1 cellular context compared by ENCODE assay signal in genomic region chr11:130162733-130163132, GRCh38.
TF ChIP-seq lines count a peak whose summit lies in the region.

No MANE protein-coding gene starts in this region.

TF ChIP-seq in SK-N-SH, 30 proteins besides CTCF, POLR2A, EP300 and RAD21 (continued from another document):
- TF ChIP-seq, protein P1, sequence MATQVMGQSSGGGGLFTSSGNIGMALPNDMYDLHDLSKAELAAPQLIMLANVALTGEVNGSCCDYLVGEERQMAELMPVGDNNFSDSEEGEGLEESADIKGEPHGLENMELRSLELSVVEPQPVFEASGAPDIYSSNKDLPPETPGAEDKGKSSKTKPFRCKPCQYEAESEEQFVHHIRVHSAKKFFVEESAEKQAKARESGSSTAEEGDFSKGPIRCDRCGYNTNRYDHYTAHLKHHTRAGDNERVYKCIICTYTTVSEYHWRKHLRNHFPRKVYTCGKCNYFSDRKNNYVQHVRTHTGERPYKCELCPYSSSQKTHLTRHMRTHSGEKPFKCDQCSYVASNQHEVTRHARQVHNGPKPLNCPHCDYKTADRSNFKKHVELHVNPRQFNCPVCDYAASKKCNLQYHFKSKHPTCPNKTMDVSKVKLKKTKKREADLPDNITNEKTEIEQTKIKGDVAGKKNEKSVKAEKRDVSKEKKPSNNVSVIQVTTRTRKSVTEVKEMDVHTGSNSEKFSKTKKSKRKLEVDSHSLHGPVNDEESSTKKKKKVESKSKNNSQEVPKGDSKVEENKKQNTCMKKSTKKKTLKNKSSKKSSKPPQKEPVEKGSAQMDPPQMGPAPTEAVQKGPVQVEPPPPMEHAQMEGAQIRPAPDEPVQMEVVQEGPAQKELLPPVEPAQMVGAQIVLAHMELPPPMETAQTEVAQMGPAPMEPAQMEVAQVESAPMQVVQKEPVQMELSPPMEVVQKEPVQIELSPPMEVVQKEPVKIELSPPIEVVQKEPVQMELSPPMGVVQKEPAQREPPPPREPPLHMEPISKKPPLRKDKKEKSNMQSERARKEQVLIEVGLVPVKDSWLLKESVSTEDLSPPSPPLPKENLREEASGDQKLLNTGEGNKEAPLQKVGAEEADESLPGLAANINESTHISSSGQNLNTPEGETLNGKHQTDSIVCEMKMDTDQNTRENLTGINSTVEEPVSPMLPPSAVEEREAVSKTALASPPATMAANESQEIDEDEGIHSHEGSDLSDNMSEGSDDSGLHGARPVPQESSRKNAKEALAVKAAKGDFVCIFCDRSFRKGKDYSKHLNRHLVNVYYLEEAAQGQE (IDR thresholded peaks at IDR 0.05; ENCODE audit: low read depth, low read length): no peak
- TF ChIP-seq POLR2AphosphoS5 (IDR thresholded peaks at IDR 0.05; ENCODE audit: low read depth, low read length) (no peak), MXI1 (IDR thresholded peaks at IDR 0.05; ENCODE audit: low read depth, low read length) (no peak), GATA2 (CRISPR knock-in tag; IDR thresholded peaks at IDR 0.05) (no peak), EZH2phosphoT487 (IDR thresholded peaks at IDR 0.05; ENCODE audit: borderline replicate concordance, low read depth) (no peak), RFX5 (IDR thresholded peaks at IDR 0.05; ENCODE audit: low read length) (no peak), GABPA (IDR thresholded peaks at IDR 0.05; ENCODE audit: low read depth) (no peak)
